Comparison of ENCODE assay signal across 1 cellular context in the genomic region with DNA sequence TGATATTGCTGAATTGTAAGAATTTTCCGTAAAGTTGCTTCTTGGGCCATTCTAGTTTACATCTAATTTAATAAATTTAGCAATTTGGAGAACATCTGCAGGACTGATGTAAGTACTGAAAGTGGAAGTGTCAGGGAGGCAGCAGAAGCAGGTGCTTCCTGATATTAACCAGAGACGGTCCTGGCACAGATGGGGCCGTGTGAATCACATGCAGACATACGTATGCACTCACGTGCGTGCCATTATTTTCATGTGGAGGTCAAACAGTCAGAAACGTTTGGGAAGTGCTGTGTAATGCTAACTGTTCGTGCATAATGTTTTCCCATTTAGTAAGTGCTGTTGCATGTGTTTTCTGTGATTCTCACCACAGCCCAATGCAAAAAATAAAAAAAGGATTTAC.
TF ChIP-seq lines count a peak whose summit lies in the region.

No MANE protein-coding gene starts in this region.

TF ChIP-seq in SK-N-SH treated with all-trans-retinoic acid at 6 μM for 48 hours, 23 proteins besides CTCF, POLR2A, EP300 and RAD21 (continued from another document):
- TF ChIP-seq, protein P1, sequence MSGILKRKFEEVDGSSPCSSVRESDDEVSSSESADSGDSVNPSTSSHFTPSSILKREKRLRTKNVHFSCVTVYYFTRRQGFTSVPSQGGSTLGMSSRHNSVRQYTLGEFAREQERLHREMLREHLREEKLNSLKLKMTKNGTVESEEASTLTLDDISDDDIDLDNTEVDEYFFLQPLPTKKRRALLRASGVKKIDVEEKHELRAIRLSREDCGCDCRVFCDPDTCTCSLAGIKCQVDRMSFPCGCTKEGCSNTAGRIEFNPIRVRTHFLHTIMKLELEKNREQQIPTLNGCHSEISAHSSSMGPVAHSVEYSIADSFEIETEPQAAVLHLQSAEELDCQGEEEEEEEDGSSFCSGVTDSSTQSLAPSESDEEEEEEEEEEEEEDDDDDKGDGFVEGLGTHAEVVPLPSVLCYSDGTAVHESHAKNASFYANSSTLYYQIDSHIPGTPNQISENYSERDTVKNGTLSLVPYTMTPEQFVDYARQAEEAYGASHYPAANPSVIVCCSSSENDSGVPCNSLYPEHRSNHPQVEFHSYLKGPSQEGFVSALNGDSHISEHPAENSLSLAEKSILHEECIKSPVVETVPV (CRISPR knock-in tag; IDR thresholded peaks at IDR 0.05), result peak; percentile 74; the same call in 1 of the 2 replicates
- peak; percentile 100 for TF ChIP-seq TCF4 (CRISPR knock-in tag; IDR thresholded peaks at IDR 0.05; ENCODE audit: borderline replicate concordance)
- peak; percentile 100 for TF ChIP-seq SNAI2 (CRISPR knock-in tag; IDR thresholded peaks at IDR 0.05)
- peak; percentile 35; the same call in 1 of the 2 replicates for TF ChIP-seq GLIS3 (CRISPR knock-in tag; IDR thresholded peaks at IDR 0.05)
- no peak for TF ChIP-seq OSR1 (CRISPR knock-in tag; IDR thresholded peaks at IDR 0.05)
- 0 out of 2 replicates have a peak, but pooled peaks have one; percentile 58 for TF ChIP-seq ZNF8 (CRISPR knock-in tag; IDR thresholded peaks at IDR 0.05)
